In the genomic region with DNA sequence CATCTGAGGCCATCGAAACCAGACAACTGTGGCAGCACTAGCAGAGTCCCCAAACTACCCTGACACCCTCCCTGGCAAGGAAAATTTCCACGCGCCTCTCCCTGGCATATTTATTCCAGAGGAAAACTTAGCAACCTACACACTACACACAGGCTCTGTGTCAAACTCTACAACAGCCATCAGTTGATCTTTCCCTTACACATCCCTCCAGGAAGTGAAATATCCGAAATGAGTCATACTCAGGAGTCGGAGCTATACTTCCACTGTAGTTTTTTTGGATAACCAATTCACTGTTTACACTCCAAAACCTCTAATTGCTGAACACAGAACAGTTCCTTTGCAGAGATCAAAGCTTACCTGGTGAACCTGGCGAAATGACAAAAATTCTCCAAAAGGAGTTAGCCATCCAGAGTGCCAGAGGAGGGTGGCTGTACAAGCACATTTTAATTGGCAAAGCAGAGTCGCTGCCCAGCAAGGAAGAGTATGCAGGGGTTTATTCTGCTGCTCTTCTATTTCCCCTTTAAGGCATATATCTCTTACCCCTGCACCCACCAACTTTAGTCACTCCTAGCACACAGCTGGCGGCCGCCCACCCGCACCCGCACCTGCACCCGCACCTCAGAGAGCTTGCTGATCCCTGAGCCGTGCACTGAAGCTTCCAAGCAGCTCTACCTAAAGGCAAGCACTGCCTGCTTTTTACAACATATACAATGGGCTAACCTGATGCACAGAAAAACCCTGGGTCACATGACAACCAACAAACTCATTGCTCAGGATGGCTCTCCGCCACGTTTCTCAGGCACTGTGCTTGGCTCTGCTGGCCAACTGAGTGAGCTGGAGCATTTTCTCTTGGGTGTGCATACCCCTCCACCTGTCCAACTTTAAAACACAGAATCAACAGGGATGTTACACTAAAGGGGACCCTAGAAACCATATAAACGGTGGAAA, we compare ENCODE assay signal across 1 cellular context.
TF ChIP-seq lines count a peak whose summit lies in the region.

No MANE protein-coding gene starts in this region.

TF ChIP-seq in HepG2, 621 proteins besides CTCF, POLR2A, EP300 and RAD21 (continued from another document and continues in another):
- TF ChIP-seq, protein P1, sequence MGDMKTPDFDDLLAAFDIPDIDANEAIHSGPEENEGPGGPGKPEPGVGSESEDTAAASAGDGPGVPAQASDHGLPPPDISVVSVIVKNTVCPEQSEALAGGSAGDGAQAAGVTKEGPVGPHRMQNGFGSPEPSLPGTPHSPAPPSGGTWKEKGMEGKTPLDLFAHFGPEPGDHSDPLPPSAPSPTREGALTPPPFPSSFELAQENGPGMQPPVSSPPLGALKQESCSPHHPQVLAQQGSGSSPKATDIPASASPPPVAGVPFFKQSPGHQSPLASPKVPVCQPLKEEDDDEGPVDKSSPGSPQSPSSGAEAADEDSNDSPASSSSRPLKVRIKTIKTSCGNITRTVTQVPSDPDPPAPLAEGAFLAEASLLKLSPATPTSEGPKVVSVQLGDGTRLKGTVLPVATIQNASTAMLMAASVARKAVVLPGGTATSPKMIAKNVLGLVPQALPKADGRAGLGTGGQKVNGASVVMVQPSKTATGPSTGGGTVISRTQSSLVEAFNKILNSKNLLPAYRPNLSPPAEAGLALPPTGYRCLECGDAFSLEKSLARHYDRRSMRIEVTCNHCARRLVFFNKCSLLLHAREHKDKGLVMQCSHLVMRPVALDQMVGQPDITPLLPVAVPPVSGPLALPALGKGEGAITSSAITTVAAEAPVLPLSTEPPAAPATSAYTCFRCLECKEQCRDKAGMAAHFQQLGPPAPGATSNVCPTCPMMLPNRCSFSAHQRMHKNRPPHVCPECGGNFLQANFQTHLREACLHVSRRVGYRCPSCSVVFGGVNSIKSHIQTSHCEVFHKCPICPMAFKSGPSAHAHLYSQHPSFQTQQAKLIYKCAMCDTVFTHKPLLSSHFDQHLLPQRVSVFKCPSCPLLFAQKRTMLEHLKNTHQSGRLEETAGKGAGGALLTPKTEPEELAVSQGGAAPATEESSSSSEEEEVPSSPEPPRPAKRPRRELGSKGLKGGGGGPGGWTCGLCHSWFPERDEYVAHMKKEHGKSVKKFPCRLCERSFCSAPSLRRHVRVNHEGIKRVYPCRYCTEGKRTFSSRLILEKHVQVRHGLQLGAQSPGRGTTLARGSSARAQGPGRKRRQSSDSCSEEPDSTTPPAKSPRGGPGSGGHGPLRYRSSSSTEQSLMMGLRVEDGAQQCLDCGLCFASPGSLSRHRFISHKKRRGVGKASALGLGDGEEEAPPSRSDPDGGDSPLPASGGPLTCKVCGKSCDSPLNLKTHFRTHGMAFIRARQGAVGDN (CRISPR knock-in tag; IDR thresholded peaks at IDR 0.05) = peak; percentile 49
- TF ChIP-seq, protein P2, sequence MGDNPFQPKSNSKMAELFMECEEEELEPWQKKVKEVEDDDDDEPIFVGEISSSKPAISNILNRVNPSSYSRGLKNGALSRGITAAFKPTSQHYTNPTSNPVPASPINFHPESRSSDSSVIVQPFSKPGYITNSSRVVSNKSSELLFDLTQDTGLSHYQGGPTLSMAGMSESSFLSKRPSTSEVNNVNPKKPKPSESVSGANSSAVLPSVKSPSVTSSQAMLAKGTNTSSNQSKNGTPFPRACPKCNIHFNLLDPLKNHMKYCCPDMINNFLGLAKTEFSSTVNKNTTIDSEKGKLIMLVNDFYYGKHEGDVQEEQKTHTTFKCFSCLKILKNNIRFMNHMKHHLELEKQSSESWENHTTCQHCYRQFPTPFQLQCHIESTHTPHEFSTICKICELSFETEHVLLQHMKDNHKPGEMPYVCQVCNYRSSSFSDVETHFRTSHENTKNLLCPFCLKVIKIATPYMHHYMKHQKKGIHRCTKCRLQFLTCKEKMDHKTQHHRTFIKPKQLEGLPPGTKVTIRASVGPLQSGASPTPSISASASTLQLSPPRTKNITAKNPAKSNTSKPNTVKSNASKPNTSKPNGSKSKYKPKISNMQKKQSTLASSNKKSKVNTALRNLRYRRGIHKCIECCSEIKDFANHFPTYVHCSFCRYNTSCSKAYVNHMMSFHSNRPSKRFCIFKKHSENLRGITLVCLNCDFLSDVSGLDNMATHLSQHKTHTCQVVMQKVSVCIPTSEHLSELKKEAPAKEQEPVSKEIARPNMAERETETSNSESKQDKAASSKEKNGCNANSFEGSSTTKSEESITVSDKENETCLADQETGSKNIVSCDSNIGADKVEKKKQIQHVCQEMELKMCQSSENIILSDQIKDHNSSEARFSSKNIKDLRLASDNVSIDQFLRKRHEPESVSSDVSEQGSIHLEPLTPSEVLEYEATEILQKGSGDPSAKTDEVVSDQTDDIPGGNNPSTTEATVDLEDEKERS (CRISPR knock-in tag; IDR thresholded peaks at IDR 0.05) = no peak
- TF ChIP-seq JARID2 (CRISPR knock-in tag; IDR thresholded peaks at IDR 0.05; ENCODE audit: insufficient replicate concordance) (no peak), BRD4 (CRISPR knock-in tag; IDR thresholded peaks at IDR 0.05) (no peak), SP4 (CRISPR knock-in tag; IDR thresholded peaks at IDR 0.05) (no peak), JUNB (CRISPR knock-in tag; IDR thresholded peaks at IDR 0.05; ENCODE audit: borderline replicate concordance) (peak; percentile 88), TCF12 (IDR thresholded peaks at IDR 0.05) (no peak), TCF12 (CRISPR knock-in tag; IDR thresholded peaks at IDR 0.05) (no peak), ZFP36 (IDR thresholded peaks at IDR 0.05; ENCODE audit: borderline replicate concordance, low read depth, low read length, partially characterized antibody) (no peak), MEIS1 (CRISPR knock-in tag; IDR thresholded peaks at IDR 0.05; ENCODE audit: borderline replicate concordance) (no peak), IRX3 (CRISPR knock-in tag; IDR thresholded peaks at IDR 0.05; ENCODE audit: borderline replicate concordance, low read depth) (no peak), ZBTB42 (CRISPR knock-in tag; IDR thresholded peaks at IDR 0.05) (no peak), GABPB1 (CRISPR knock-in tag; IDR thresholded peaks at IDR 0.05) (0 out of 2 replicates have a peak, but pooled peaks have one; percentile 17), ZNF343 (CRISPR knock-in tag; IDR thresholded peaks at IDR 0.05) (no peak), SNAPC2 (CRISPR knock-in tag; IDR thresholded peaks at IDR 0.05) (no peak), ZNF788 (CRISPR knock-in tag; IDR thresholded peaks at IDR 0.05; ENCODE audit: borderline replicate concordance) (no peak), XRCC5 (optimal IDR thresholded peaks at IDR 0.05; ENCODE audit: low read length) (no peak), ZMAT3 (CRISPR knock-in tag; conservative IDR thresholded peaks at IDR 0.05) (peak; percentile 70; the same call in 1 of the 2 replicates), ZFP1 (CRISPR knock-in tag; IDR thresholded peaks at IDR 0.05) (no peak), ZFAT (CRISPR knock-in tag; conservative IDR thresholded peaks at IDR 0.05) (no peak), RORA (CRISPR knock-in tag; IDR thresholded peaks at IDR 0.05) (no peak), CEBPG (CRISPR knock-in tag; IDR thresholded peaks at IDR 0.05) (peak; percentile 34; the same call in 1 of the 2 replicates)
- TF ChIP-seq, protein P3, sequence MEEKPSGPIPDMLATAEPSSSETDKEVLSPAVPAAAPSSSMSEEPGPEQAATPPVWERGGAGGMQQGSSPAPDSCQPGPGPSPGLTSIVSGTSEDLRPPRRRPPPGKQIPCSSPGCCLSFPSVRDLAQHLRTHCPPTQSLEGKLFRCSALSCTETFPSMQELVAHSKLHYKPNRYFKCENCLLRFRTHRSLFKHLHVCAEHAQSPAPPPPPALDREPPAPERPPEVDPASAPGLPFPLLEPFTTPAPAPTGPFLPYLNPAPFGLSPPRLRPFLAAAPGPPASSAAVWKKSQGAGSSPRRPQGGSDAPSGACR (CRISPR knock-in tag; IDR thresholded peaks at IDR 0.05) = 0 out of 2 replicates have a peak, but pooled peaks have one; percentile 66
- TF ChIP-seq, protein P4, sequence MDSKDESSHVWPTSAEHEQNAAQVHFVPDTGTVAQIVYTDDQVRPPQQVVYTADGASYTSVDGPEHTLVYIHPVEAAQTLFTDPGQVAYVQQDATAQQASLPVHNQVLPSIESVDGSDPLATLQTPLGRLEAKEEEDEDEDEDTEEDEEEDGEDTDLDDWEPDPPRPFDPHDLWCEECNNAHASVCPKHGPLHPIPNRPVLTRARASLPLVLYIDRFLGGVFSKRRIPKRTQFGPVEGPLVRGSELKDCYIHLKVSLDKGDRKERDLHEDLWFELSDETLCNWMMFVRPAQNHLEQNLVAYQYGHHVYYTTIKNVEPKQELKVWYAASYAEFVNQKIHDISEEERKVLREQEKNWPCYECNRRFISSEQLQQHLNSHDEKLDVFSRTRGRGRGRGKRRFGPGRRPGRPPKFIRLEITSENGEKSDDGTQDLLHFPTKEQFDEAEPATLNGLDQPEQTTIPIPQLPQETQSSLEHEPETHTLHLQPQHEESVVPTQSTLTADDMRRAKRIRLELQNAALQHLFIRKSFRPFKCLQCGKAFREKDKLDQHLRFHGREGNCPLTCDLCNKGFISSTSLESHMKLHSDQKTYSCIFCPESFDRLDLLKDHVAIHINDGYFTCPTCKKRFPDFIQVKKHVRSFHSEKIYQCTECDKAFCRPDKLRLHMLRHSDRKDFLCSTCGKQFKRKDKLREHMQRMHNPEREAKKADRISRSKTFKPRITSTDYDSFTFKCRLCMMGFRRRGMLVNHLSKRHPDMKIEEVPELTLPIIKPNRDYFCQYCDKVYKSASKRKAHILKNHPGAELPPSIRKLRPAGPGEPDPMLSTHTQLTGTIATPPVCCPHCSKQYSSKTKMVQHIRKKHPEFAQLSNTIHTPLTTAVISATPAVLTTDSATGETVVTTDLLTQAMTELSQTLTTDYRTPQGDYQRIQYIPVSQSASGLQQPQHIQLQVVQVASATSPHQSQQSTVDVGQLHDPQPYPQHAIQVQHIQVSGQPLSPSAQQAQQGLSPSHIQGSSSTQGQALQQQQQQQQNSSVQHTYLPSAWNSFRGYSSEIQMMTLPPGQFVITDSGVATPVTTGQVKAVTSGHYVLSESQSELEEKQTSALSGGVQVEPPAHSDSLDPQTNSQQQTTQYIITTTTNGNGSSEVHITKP (CRISPR knock-in tag; IDR thresholded peaks at IDR 0.05; ENCODE audit: low read depth) = no peak
- TF ChIP-seq, protein P5, sequence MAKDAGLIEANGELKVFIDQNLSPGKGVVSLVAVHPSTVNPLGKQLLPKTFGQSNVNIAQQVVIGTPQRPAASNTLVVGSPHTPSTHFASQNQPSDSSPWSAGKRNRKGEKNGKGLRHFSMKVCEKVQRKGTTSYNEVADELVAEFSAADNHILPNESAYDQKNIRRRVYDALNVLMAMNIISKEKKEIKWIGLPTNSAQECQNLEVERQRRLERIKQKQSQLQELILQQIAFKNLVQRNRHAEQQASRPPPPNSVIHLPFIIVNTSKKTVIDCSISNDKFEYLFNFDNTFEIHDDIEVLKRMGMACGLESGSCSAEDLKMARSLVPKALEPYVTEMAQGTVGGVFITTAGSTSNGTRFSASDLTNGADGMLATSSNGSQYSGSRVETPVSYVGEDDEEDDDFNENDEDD (CRISPR knock-in tag; IDR thresholded peaks at IDR 0.05; ENCODE audit: borderline replicate concordance) = no peak
- TF ChIP-seq, protein P6, sequence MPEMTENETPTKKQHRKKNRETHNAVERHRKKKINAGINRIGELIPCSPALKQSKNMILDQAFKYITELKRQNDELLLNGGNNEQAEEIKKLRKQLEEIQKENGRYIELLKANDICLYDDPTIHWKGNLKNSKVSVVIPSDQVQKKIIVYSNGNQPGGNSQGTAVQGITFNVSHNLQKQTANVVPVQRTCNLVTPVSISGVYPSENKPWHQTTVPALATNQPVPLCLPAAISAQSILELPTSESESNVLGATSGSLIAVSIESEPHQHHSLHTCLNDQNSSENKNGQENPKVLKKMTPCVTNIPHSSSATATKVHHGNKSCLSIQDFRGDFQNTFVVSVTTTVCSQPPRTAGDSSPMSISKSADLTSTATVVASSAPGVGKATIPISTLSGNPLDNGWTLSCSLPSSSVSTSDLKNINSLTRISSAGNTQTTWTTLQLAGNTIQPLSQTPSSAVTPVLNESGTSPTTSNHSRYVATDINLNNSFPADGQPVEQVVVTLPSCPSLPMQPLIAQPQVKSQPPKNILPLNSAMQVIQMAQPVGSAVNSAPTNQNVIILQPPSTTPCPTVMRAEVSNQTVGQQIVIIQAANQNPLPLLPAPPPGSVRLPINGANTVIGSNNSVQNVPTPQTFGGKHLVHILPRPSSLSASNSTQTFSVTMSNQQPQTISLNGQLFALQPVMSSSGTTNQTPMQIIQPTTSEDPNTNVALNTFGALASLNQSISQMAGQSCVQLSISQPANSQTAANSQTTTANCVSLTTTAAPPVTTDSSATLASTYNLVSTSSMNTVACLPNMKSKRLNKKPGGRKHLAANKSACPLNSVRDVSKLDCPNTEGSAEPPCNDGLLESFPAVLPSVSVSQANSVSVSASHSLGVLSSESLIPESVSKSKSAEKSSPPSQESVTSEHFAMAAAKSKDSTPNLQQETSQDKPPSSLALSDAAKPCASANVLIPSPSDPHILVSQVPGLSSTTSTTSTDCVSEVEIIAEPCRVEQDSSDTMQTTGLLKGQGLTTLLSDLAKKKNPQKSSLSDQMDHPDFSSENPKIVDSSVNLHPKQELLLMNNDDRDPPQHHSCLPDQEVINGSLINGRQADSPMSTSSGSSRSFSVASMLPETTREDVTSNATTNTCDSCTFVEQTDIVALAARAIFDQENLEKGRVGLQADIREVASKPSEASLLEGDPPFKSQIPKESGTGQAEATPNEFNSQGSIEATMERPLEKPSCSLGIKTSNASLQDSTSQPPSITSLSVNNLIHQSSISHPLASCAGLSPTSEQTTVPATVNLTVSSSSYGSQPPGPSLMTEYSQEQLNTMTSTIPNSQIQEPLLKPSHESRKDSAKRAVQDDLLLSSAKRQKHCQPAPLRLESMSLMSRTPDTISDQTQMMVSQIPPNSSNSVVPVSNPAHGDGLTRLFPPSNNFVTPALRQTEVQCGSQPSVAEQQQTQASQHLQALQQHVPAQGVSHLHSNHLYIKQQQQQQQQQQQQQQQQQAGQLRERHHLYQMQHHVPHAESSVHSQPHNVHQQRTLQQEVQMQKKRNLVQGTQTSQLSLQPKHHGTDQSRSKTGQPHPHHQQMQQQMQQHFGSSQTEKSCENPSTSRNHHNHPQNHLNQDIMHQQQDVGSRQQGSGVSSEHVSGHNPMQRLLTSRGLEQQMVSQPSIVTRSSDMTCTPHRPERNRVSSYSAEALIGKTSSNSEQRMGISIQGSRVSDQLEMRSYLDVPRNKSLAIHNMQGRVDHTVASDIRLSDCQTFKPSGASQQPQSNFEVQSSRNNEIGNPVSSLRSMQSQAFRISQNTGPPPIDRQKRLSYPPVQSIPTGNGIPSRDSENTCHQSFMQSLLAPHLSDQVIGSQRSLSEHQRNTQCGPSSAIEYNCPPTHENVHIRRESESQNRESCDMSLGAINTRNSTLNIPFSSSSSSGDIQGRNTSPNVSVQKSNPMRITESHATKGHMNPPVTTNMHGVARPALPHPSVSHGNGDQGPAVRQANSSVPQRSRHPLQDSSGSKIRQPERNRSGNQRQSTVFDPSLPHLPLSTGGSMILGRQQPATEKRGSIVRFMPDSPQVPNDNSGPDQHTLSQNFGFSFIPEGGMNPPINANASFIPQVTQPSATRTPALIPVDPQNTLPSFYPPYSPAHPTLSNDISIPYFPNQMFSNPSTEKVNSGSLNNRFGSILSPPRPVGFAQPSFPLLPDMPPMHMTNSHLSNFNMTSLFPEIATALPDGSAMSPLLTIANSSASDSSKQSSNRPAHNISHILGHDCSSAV (CRISPR knock-in tag; IDR thresholded peaks at IDR 0.05; ENCODE audit: borderline replicate concordance) = no peak
- TF ChIP-seq, protein P7, sequence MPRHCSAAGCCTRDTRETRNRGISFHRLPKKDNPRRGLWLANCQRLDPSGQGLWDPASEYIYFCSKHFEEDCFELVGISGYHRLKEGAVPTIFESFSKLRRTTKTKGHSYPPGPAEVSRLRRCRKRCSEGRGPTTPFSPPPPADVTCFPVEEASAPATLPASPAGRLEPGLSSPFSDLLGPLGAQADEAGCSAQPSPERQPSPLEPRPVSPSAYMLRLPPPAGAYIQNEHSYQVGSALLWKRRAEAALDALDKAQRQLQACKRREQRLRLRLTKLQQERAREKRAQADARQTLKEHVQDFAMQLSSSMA (CRISPR knock-in tag; IDR thresholded peaks at IDR 0.05) = 0 out of 2 replicates have a peak, but pooled peaks have one; percentile 32
- TF ChIP-seq, protein P8, sequence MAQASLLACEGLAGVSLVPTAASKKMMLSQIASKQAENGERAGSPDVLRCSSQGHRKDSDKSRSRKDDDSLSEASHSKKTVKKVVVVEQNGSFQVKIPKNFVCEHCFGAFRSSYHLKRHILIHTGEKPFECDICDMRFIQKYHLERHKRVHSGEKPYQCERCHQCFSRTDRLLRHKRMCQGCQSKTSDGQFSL (CRISPR knock-in tag; IDR thresholded peaks at IDR 0.05) = no peak
